Comparison of ENCODE assay signal across 1 cellular context in the genomic region with DNA sequence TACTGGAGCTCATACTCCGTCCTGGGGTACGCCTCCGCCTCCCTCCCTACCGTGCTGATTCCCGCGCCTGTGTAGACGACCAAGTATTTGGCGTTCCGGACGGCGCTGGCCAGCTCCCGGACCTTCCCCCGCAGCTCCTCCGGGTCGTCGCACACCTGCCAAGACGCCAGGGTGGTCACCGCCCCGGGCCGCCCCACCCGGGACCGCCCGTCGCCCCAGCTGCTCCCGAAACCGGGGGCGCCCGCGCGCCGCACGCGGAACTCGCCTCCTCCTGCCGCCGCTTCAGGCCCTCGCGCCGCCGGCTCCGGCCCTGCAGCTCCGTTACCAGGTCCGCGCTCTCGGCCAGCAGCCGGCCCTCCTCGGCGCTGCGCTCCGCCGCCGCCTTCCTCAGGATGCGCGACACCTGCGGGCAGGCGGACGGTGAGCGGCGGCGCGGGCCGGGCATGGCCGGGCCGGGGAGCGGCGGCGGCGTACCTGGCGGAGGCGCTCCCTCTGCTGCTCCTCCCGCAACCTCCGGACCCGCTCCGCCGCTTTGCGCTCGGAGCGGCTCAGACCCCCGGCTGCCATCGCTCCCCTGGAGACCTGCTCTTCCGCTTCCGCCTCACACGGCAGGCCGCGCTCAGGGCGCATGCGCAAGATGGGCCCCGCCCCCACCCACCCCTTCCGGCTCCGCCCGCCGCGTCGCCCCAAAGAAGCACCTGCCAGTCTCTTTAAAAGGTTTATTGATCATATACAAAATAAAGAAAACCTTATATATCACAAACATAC.
TF ChIP-seq lines count a peak whose summit lies in the region.

A gene with protein sequence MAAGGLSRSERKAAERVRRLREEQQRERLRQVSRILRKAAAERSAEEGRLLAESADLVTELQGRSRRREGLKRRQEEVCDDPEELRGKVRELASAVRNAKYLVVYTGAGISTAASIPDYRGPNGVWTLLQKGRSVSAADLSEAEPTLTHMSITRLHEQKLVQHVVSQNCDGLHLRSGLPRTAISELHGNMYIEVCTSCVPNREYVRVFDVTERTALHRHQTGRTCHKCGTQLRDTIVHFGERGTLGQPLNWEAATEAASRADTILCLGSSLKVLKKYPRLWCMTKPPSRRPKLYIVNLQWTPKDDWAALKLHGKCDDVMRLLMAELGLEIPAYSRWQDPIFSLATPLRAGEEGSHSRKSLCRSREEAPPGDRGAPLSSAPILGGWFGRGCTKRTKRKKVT (minus strand): TSS at position 612 of the 768 bp plus-strand sequence. CDS start 45 bp downstream, at position 567.

TF ChIP-seq in A549, 52 proteins besides CTCF, POLR2A, EP300 and RAD21 (continued from another document):
- TF ChIP-seq, protein P1, sequence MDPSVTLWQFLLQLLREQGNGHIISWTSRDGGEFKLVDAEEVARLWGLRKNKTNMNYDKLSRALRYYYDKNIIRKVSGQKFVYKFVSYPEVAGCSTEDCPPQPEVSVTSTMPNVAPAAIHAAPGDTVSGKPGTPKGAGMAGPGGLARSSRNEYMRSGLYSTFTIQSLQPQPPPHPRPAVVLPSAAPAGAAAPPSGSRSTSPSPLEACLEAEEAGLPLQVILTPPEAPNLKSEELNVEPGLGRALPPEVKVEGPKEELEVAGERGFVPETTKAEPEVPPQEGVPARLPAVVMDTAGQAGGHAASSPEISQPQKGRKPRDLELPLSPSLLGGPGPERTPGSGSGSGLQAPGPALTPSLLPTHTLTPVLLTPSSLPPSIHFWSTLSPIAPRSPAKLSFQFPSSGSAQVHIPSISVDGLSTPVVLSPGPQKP (IDR thresholded peaks at IDR 0.05; ENCODE audit: low read depth, low read length): no peak
- TF ChIP-seq EHF (CRISPR knock-in tag; IDR thresholded peaks at IDR 0.05) (no peak), HDAC2 (IDR thresholded peaks at IDR 0.05) (no peak), HOXB5 (CRISPR knock-in tag; IDR thresholded peaks at IDR 0.05) (no peak), KDM5A (IDR thresholded peaks at IDR 0.05) (peak; percentile 46; the same call in 1 of the 2 replicates), CHD4 (IDR thresholded peaks at IDR 0.05; ENCODE audit: borderline replicate concordance) (no peak), ESRRA (IDR thresholded peaks at IDR 0.05; ENCODE audit: borderline replicate concordance, low read length) (no peak), HOXB13 (CRISPR knock-in tag; IDR thresholded peaks at IDR 0.05; ENCODE audit: low read depth) (no peak), NR3C1 (IDR thresholded peaks at IDR 0.05) (no peak), CEBPB (IDR thresholded peaks at IDR 0.05) (no peak), TP53 (CRISPR knock-in tag; IDR thresholded peaks at IDR 0.05) (no peak; the same call in none of the 2 replicates), BHLHE40 (IDR thresholded peaks at IDR 0.05; ENCODE audit: low read depth, low read length) (no peak), HOXA7 (CRISPR knock-in tag; IDR thresholded peaks at IDR 0.05) (no peak), HEYL (CRISPR knock-in tag; IDR thresholded peaks at IDR 0.05) (no peak), RNF2 (IDR thresholded peaks at IDR 0.05; ENCODE audit: borderline replicate concordance, low read depth) (no peak), RFX5 (IDR thresholded peaks at IDR 0.05) (no peak), CHD2 (IDR thresholded peaks at IDR 0.05; ENCODE audit: low read length, partially characterized antibody) (peak; percentile 18), EHMT2 (IDR thresholded peaks at IDR 0.05; ENCODE audit: low read depth) (no peak), GATA3 (IDR thresholded peaks at IDR 0.05; ENCODE audit: borderline replicate concordance) (no peak; the same call in 1 of the 2 replicates), MYC (IDR thresholded peaks at IDR 0.05; ENCODE audit: borderline replicate concordance, low read length) (no peak), SREBF2 (IDR thresholded peaks at IDR 0.05) (0 out of 2 replicates have a peak, but pooled peaks have one; percentile 3), PHF8 (IDR thresholded peaks at IDR 0.05; ENCODE audit: borderline replicate concordance, low read depth) (peak; percentile 50; the same call in 1 of the 2 replicates)
- TF ChIP-seq, protein P2, sequence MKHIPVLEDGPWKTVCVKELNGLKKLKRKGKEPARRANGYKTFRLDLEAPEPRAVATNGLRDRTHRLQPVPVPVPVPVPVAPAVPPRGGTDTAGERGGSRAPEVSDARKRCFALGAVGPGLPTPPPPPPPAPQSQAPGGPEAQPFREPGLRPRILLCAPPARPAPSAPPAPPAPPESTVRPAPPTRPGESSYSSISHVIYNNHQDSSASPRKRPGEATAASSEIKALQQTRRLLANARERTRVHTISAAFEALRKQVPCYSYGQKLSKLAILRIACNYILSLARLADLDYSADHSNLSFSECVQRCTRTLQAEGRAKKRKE (CRISPR knock-in tag; IDR thresholded peaks at IDR 0.05; ENCODE audit: low read depth): no peak
- TF ChIP-seq, protein P3, sequence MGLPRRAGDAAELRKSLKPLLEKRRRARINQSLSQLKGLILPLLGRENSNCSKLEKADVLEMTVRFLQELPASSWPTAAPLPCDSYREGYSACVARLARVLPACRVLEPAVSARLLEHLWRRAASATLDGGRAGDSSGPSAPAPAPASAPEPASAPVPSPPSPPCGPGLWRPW (IDR thresholded peaks at IDR 0.05): no peak
- TF ChIP-seq, protein P4, sequence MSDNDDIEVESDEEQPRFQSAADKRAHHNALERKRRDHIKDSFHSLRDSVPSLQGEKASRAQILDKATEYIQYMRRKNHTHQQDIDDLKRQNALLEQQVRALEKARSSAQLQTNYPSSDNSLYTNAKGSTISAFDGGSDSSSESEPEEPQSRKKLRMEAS (IDR thresholded peaks at IDR 0.05): no peak; the same call in 1 of the 2 replicates
- TF ChIP-seq, protein P5, sequence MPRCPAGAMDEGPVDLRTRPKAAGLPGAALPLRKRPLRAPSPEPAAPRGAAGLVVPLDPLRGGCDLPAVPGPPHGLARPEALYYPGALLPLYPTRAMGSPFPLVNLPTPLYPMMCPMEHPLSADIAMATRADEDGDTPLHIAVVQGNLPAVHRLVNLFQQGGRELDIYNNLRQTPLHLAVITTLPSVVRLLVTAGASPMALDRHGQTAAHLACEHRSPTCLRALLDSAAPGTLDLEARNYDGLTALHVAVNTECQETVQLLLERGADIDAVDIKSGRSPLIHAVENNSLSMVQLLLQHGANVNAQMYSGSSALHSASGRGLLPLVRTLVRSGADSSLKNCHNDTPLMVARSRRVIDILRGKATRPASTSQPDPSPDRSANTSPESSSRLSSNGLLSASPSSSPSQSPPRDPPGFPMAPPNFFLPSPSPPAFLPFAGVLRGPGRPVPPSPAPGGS (IDR thresholded peaks at IDR 0.05): peak; percentile 76
- TF ChIP-seq, protein P6, sequence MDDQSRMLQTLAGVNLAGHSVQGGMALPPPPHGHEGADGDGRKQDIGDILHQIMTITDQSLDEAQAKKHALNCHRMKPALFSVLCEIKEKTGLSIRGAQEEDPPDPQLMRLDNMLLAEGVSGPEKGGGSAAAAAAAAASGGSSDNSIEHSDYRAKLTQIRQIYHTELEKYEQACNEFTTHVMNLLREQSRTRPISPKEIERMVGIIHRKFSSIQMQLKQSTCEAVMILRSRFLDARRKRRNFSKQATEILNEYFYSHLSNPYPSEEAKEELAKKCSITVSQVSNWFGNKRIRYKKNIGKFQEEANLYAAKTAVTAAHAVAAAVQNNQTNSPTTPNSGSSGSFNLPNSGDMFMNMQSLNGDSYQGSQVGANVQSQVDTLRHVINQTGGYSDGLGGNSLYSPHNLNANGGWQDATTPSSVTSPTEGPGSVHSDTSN (IDR thresholded peaks at IDR 0.05): peak; percentile 50; the same call in 1 of the 2 replicates
